In genomic region chr5:83567741-83568530, GRCh38 we compare ENCODE assay signal across 12 cellular contexts.
DNase-seq lines count a peak whose midpoint lies in the region; ATAC-seq, FAIRE-seq and TF ChIP-seq lines count a peak whose summit lies in the region.
"Had no signal": no experiment of that assay in that cellular context is flagged by ENCODE, and none has a peak within 500 bp of the region (broad histone marks: within the 10 kb centered on the region; RNA-seq: fewer than 3 reads in every experiment).

No MANE protein-coding gene starts in this region.

- WGBS in pancreas, 2 donors: 45 to 57% methylated on average over 3 of the region's 3 CpGs

- H3K9me3 Mint-ChIP-seq in progenitor cell of endocrine pancreas (ENCODE audit: low read depth): no peaks in the 10 kb centered on the region
- H3K9me3 Mint-ChIP-seq: activated T-cell treated with anti-CD3 and anti-CD28 coated beads, Interleukin-2, amount 50 U/mL, for 24 hours had no signal

- H3K9ac ChIP-seq in endothelial cell of umbilical vein (replicated peaks; ENCODE audit: extremely low read depth, insufficient read depth, low read length): no peak overlapping the region

- peaks cover 0 to 5% of the 10 kb centered on the region in 2 experiments for H3K27me3 ChIP-seq in endothelial cell of umbilical vein (ENCODE audit: control insufficient read depth in 2 of 2, insufficient read depth in 2 of 2, low read length in 2 of 2)
- no peaks in the 10 kb centered on the region for H3K27me3 ChIP-seq in pancreas

- no peaks in the 10 kb centered on the region for H3K36me3 ChIP-seq in endothelial cell of umbilical vein (ENCODE audit: control insufficient read depth in 2 of 2, extremely low read depth in 1 of 2, insufficient read depth in 2 of 2, low read length in 2 of 2)
- no peaks in the 10 kb centered on the region for H3K36me3 ChIP-seq in pancreas

- H3K27me3 Mint-ChIP-seq in progenitor cell of endocrine pancreas: no peaks in the 10 kb centered on the region

- H3K4me1 ChIP-seq in endothelial cell of umbilical vein (ENCODE audit: control insufficient read depth, extremely low read depth, insufficient read depth, low read length) (peaks cover 4% of the 10 kb centered on the region), pancreas (peaks cover 0 to 10% (median 9%) of the 10 kb centered on the region in 3 donors)

- no peak overlapping the region for H3K4me3 Mint-ChIP-seq in progenitor cell of endocrine pancreas (ENCODE audit: low read depth)
- H3K4me3 Mint-ChIP-seq: activated T-cell treated with anti-CD3 and anti-CD28 coated beads, Interleukin-2, amount 50 U/mL, for 24 hours had no signal

- DNase-seq in GM04503 (ENCODE audit: low read depth): peak; percentile 94
- peak; percentile 25 for DNase-seq in RKO (ENCODE audit: low spot score)
- DNase-seq in endothelial cell of umbilical vein (ENCODE audit: low read depth, low spot score): peak; percentile 24
- DNase-seq in pancreas: no peak
- no peak for DNase-seq in progenitor cell of endocrine pancreas (ENCODE audit: low spot score, unreplicated experiment)
- no peak for DNase-seq in NCI-H1048 (lab: John Stamatoyannopoulos, UW)
- DNase-seq in hypothalamus (lab: John Stamatoyannopoulos, UW): no peak
- DNase-seq: activated T-cell treated with anti-CD3 and anti-CD28 coated beads, Interleukin-2, amount 50 U/mL, for 24 hours; left colon; NCI-H446 had no signal

- dilution Hi-C loops in endothelial cell of umbilical vein (cut with MboI; ENCODE audit: extremely low pct_ligation_motif_present, low sequenced_read_pairs): no loop called here

- intact Hi-C loops in endothelial cell of umbilical vein (cut with micrococcal nuclease): no loop called here
- intact Hi-C loops in pancreas (cut with DNase I): loop anchor here in 1 of 3 donors (10.0 kb wide), 1 partner anchor 1203 kb away; no protein-coding TSS in a partner anchor

- H2AFZ ChIP-seq in endothelial cell of umbilical vein (ENCODE audit: low read depth, low read length): no peak overlapping the region

- TF ChIP-seq POLR2A in endothelial cell of umbilical vein (IDR thresholded peaks at IDR 0.05; ENCODE audit: low read depth, low read length): no peak

- BruUV-seq in endothelial cell of umbilical vein (replicated peaks; lab: Mats Ljungman, UMichigan): no TSS peak

- no peaks in the 10 kb centered on the region for H3K79me2 ChIP-seq in endothelial cell of umbilical vein (ENCODE audit: control insufficient read depth, insufficient read depth, low read length)

- no peaks in the 10 kb centered on the region for H3K9me3 ChIP-seq in endothelial cell of umbilical vein (replicated peaks; ENCODE audit: control insufficient read depth, insufficient read depth, low read length)
- H3K9me3 ChIP-seq in pancreas: no peaks in the 10 kb centered on the region

- H3K4me1 Mint-ChIP-seq in progenitor cell of endocrine pancreas (ENCODE audit: low read depth): peaks cover 29% of the 10 kb centered on the region

- H3K27ac ChIP-seq in endothelial cell of umbilical vein (ENCODE audit: insufficient read depth, low read depth, low read length): no peak overlapping the region
- H3K27ac ChIP-seq in pancreas: no peak overlapping the region

- ATAC-seq in pancreas: peak in 3 of 4 donors; percentile 24 to 52 (median 39)
- no peak for ATAC-seq in GM19023 (IDR thresholded peaks at IDR 0.05; ENCODE audit: unreplicated experiment)
- ATAC-seq: left colon had no signal

- FAIRE-seq in endothelial cell of umbilical vein (lab: Jason Lieb, UNC): no peak
- no peak for FAIRE-seq in pancreas (lab: Jason Lieb, UNC)
- FAIRE-seq: GM19239 had no signal

- H3K4me2 ChIP-seq in endothelial cell of umbilical vein (ENCODE audit: insufficient read depth, low read length): peak overlapping the region; percentile 16

- H3K27ac Mint-ChIP-seq in progenitor cell of endocrine pancreas: no peak overlapping the region
- H3K27ac Mint-ChIP-seq: activated T-cell treated with anti-CD3 and anti-CD28 coated beads, Interleukin-2, amount 50 U/mL, for 24 hours had no signal

- H3K9me1 ChIP-seq in endothelial cell of umbilical vein (replicated peaks; ENCODE audit: control insufficient read depth, extremely low read depth, insufficient read depth, low read length): no peaks in the 10 kb centered on the region

- POLR2A ChIA-PET in endothelial cell of umbilical vein (lab: Charles Lee): no interaction called here

- H4K20me1 ChIP-seq in endothelial cell of umbilical vein (replicated peaks; ENCODE audit: control insufficient read depth, extremely low read depth, insufficient read depth, low read length): no peaks in the 10 kb centered on the region

- H3K4me3 ChIP-seq in endothelial cell of umbilical vein (replicated peaks in 1 of 3; ENCODE audit: insufficient read depth in 1 of 3, low read depth in 1 of 3, low read length in 3 of 3) (no peak overlapping the region), pancreas (no peak overlapping the region)

- TF ChIP-seq CTCF in endothelial cell of umbilical vein (IDR thresholded peaks at IDR 0.05; ENCODE audit: extremely low read depth in 1 of 2, insufficient read depth in 1 of 2, low read depth in 1 of 2, low read length in 2 of 2): no peak
- no peak for TF ChIP-seq CTCF in pancreas (IDR thresholded peaks at IDR 0.05)
- no peak for TF ChIP-seq CTCF in progenitor cell of endocrine pancreas (IDR thresholded peaks at IDR 0.05; ENCODE audit: unreplicated experiment)

- CTCF ChIA-PET in endothelial cell of umbilical vein (lab: Charles Lee): interaction anchor here (1.0 to 1.4 kb wide), 5 partner anchors 8 to 1216 kb away, joined by 3 to 5 read pairs (median 3); no protein-coding TSS in a partner anchor

- H3K36me3 Mint-ChIP-seq in progenitor cell of endocrine pancreas (ENCODE audit: insufficient read depth): peaks cover 54% of the 10 kb centered on the region

TF ChIP-seq in endothelial cell of umbilical vein, 7 proteins besides CTCF, POLR2A, EP300 and RAD21:
- TF ChIP-seq POLR2AphosphoS5 (IDR thresholded peaks at IDR 0.05; ENCODE audit: insufficient read depth, low read depth, low read length) (peak; percentile 48), GATA2 (IDR thresholded peaks at IDR 0.05; ENCODE audit: insufficient read depth, insufficient read length, low read depth, low read length) (peak; percentile 67), JUN (IDR thresholded peaks at IDR 0.05; ENCODE audit: borderline replicate concordance, insufficient read depth, insufficient read length, low read depth) (no peak)

Comparison
In these comparisons a context has a peak if more than half of its experiments do, and no peak if none do; other contexts are left out.
1. DNase-seq: peak in GM04503 (single experiment), RKO (single experiment) and endothelial cell of umbilical vein (single experiment); none in pancreas (0 of 6), progenitor cell of endocrine pancreas (single experiment), NCI-H1048 (single experiment) and hypothalamus (0 of 51).